8 cellular contexts compared by ENCODE assay signal in the genomic region with DNA sequence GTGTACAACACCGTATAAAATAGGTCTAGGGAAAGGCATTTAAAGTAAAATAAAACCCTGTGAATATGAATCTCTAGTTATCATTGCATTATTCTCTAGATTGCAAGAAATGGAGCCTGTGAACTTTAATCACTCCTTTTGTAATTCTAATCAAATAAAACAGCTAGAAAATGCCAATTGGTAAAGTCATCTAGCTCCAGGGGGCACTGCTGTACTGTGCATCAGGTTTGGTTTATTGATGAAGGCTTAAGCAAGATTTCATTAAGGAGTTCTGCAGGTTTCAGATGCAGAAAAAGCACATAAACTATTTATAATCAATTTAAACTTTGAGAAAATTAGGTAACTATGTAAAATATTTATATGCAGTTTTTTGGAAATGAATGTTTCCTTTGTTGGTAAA.
A peak's percentile ranks its signal among the peaks of the same experiment; 100 is the strongest.
DNase-seq lines count a peak whose midpoint lies in the region; ATAC-seq, FAIRE-seq and TF ChIP-seq lines count a peak whose summit lies in the region.

No MANE protein-coding gene starts in this region.

- H3K27me3 Mint-ChIP-seq in Caco-2 (ENCODE audit: insufficient read depth, unreplicated experiment): no peaks in the 10 kb centered on the region
- H3K27me3 Mint-ChIP-seq in CD4-positive, alpha-beta T cell: no peaks in the 10 kb centered on the region
- no peaks in the 10 kb centered on the region for H3K27me3 Mint-ChIP-seq in naive thymus-derived CD4-positive, alpha-beta T cell

- no peak overlapping the region for H2BK120ac ChIP-seq in trophoblast cell (ENCODE audit: insufficient read depth, low read length, poor library complexity)

- no peak overlapping the region for H3K14ac ChIP-seq in trophoblast cell (ENCODE audit: low read length)

- H3K4ac ChIP-seq in trophoblast cell (ENCODE audit: low read depth, low read length): no peak overlapping the region

- no peak overlapping the region for H2BK12ac ChIP-seq in trophoblast cell (ENCODE audit: low read length)

- no peak overlapping the region for H3K18ac ChIP-seq in trophoblast cell (ENCODE audit: low read length)

- H3K9me3 Mint-ChIP-seq in Caco-2 (ENCODE audit: unreplicated experiment): peaks cover 12% of the 10 kb centered on the region
- no peaks in the 10 kb centered on the region for H3K9me3 Mint-ChIP-seq in CD4-positive, alpha-beta T cell
- H3K9me3 Mint-ChIP-seq in naive thymus-derived CD4-positive, alpha-beta T cell: peaks cover 0 to 10% (median 8%) of the 10 kb centered on the region in 11 donors

- TF ChIP-seq RAD21 in Ishikawa (IDR thresholded peaks at IDR 0.05; ENCODE audit: low read depth): peak; percentile 56

- H4K12ac ChIP-seq in trophoblast cell (ENCODE audit: low read depth, low read length): no peak overlapping the region

- H3K36me3 ChIP-seq in Caco-2 (ENCODE audit: control insufficient read depth, insufficient read depth, low read length): no peaks in the 10 kb centered on the region
- no peaks in the 10 kb centered on the region for H3K36me3 ChIP-seq in kidney (ENCODE audit: control insufficient read depth in 1 of 2, insufficient read depth in 2 of 2, low read length in 2 of 2)
- no peaks in the 10 kb centered on the region for H3K36me3 ChIP-seq in trophoblast cell (ENCODE audit: control insufficient read depth in 1 of 2, insufficient read depth in 2 of 2, low read length in 2 of 2)
- no peaks in the 10 kb centered on the region for H3K36me3 ChIP-seq in naive thymus-derived CD4-positive, alpha-beta T cell (ENCODE audit: control insufficient read depth in 2 of 3, insufficient read depth in 3 of 3, low read length in 3 of 3)

- H3K79me1 ChIP-seq in trophoblast cell (ENCODE audit: low read length): no peaks in the 10 kb centered on the region

- H3K23ac ChIP-seq in trophoblast cell (ENCODE audit: low read length): no peak overlapping the region

- H4K8ac ChIP-seq in trophoblast cell (ENCODE audit: low read depth, low read length): no peak overlapping the region

- TF ChIP-seq CTCF in Caco-2 (IDR thresholded peaks at IDR 0.05; ENCODE audit: insufficient read depth in 1 of 2, low read depth in 1 of 2, low read length in 1 of 2, severe bottlenecking in 1 of 2, unreplicated experiment in 1 of 2): peak; percentile 48 to 55
- peak; percentile 46 for TF ChIP-seq CTCF in kidney (IDR thresholded peaks at IDR 0.05; ENCODE audit: borderline replicate concordance, extremely low read depth, insufficient read depth)
- TF ChIP-seq CTCF in CD4-positive, alpha-beta T cell (IDR thresholded peaks at IDR 0.05): no peak

- peaks cover 7% of the 10 kb centered on the region for H3K4me1 Mint-ChIP-seq in Caco-2 (ENCODE audit: low read depth, unreplicated experiment)
- H3K4me1 Mint-ChIP-seq in CD4-positive, alpha-beta T cell (ENCODE audit: low read depth): no peaks in the 10 kb centered on the region
- no peaks in the 10 kb centered on the region for H3K4me1 Mint-ChIP-seq in naive thymus-derived CD4-positive, alpha-beta T cell

- no CpG with 5 or more reads among the region's 1 CpG for WGBS in trophoblast cell (ENCODE audit: extremely low coverage, insufficient coverage, insufficient read length)

- H3K4me3 Mint-ChIP-seq in Caco-2 (ENCODE audit: unreplicated experiment): no peak overlapping the region
- no peak overlapping the region for H3K4me3 Mint-ChIP-seq in CD4-positive, alpha-beta T cell
- no peak overlapping the region for H3K4me3 Mint-ChIP-seq in naive thymus-derived CD4-positive, alpha-beta T cell

- no peaks in the 10 kb centered on the region for H3K36me3 Mint-ChIP-seq in Caco-2 (ENCODE audit: insufficient read depth, unreplicated experiment)
- H3K36me3 Mint-ChIP-seq in CD4-positive, alpha-beta T cell (ENCODE audit: low read depth): no peaks in the 10 kb centered on the region
- H3K36me3 Mint-ChIP-seq in naive thymus-derived CD4-positive, alpha-beta T cell: no peaks in the 10 kb centered on the region

- no peak overlapping the region for H2AFZ ChIP-seq in trophoblast cell (ENCODE audit: insufficient read depth, low read length, poor library complexity)

- no peak overlapping the region for H2BK5ac ChIP-seq in trophoblast cell (ENCODE audit: low read depth, low read length, poor library complexity)

- no peak overlapping the region for H2AK5ac ChIP-seq in trophoblast cell (ENCODE audit: low read length)

- no peak for FAIRE-seq in kidney (lab: Jason Lieb, UNC)

- no peak overlapping the region for H3K9ac ChIP-seq in kidney (ENCODE audit: low read length in 2 of 2)
- no peak overlapping the region for H3K9ac ChIP-seq in trophoblast cell (ENCODE audit: low read length)

- intact Hi-C loops in Caco-2 (cut with micrococcal nuclease; ENCODE audit: unreplicated experiment) (loop anchor here (1.0 kb wide), 3 partner anchors 51 to 268 kb away; no protein-coding TSS in a partner anchor), kidney (cut with DNase I) (no loop called here)
- intact Hi-C loops in CD4-positive, alpha-beta T cell (cut with DNase I, micrococcal nuclease): no loop called here
- intact Hi-C loops in naive thymus-derived CD4-positive, alpha-beta T cell (cut with micrococcal nuclease): no loop called here

- H3K27ac ChIP-seq in kidney (ENCODE audit: low read depth in 2 of 2, low read length in 2 of 2) (no peak overlapping the region), trophoblast cell (ENCODE audit: low read depth, low read length) (no peak overlapping the region)
- H3K27ac ChIP-seq in CD4-positive, alpha-beta T cell (ENCODE audit: low read depth, low read length): no peak overlapping the region
- no peak overlapping the region for H3K27ac ChIP-seq in naive thymus-derived CD4-positive, alpha-beta T cell (ENCODE audit: low read depth, low read length)

- no peak overlapping the region for H3K27ac Mint-ChIP-seq in Caco-2 (ENCODE audit: unreplicated experiment)
- no peak overlapping the region for H3K27ac Mint-ChIP-seq in CD4-positive, alpha-beta T cell
- no peak overlapping the region for H3K27ac Mint-ChIP-seq in naive thymus-derived CD4-positive, alpha-beta T cell

- DNase-seq in Caco-2: peak in 1 of 2 experiments; percentile 45
- DNase-seq in kidney: no peak
- DNase-seq in trophoblast cell: no peak
- DNase-seq in CD4-positive, alpha-beta T cell: no peak
- DNase-seq in naive thymus-derived CD4-positive, alpha-beta T cell: no peak
- no peak for DNase-seq in iPS-NIHi7 (ENCODE audit: extremely low spot score)

- H3K4me1 ChIP-seq in Caco-2: no peaks in the 10 kb centered on the region
- H3K4me1 ChIP-seq in kidney (ENCODE audit: control insufficient read depth in 1 of 2, insufficient read depth in 1 of 2, low read depth in 1 of 2, low read length in 2 of 2): no peaks in the 10 kb centered on the region
- H3K4me1 ChIP-seq in trophoblast cell (ENCODE audit: control insufficient read depth in 1 of 2, insufficient read depth in 2 of 2, low read length in 2 of 2): no peaks in the 10 kb centered on the region
- no peaks in the 10 kb centered on the region for H3K4me1 ChIP-seq in naive thymus-derived CD4-positive, alpha-beta T cell (ENCODE audit: control insufficient read depth in 2 of 2, insufficient read depth in 2 of 2, low read length in 2 of 2)

- CTCF ChIA-PET in Caco-2 (lab: Charles Lee): interaction anchor here (1.0 to 2.7 kb wide), 3 partner anchors 50 to 268 kb away, joined by 3 to 26 read pairs (median 5); no protein-coding TSS in a partner anchor
- CTCF ChIA-PET in CD4-positive, alpha-beta T cell (lab: Charles Lee): no interaction called here
- CTCF ChIA-PET in naive thymus-derived CD4-positive, alpha-beta T cell (lab: Charles Lee): no interaction called here

- H3K9me3 ChIP-seq in Caco-2 (no peaks in the 10 kb centered on the region; the same call in 1 of the 2 replicates), kidney (ENCODE audit: control insufficient read depth in 1 of 2, low read length in 2 of 2) (no peaks in the 10 kb centered on the region), trophoblast cell (ENCODE audit: insufficient read depth, low read depth, low read length) (no peaks in the 10 kb centered on the region)
- no peaks in the 10 kb centered on the region for H3K9me3 ChIP-seq in CD4-positive, alpha-beta T cell (ENCODE audit: control insufficient read depth, low read length)
- H3K9me3 ChIP-seq in naive thymus-derived CD4-positive, alpha-beta T cell (ENCODE audit: control insufficient read depth in 2 of 3, low read length in 3 of 3): no peaks in the 10 kb centered on the region

- no peaks in the 10 kb centered on the region for H3K79me2 ChIP-seq in trophoblast cell (ENCODE audit: control insufficient read depth, insufficient read depth, low read length, poor library complexity)

- no peak for TF ChIP-seq EP300 in Ishikawa (IDR thresholded peaks at IDR 0.05; ENCODE audit: borderline replicate concordance)

- ATAC-seq in SK-N-SH treated with all-trans-retinoic acid at 6 μM for 48 hours: peak; percentile 58
- no peak for ATAC-seq in CD4-positive, alpha-beta T cell (ENCODE audit: poor library complexity)
- no peak for ATAC-seq in naive thymus-derived CD4-positive, alpha-beta T cell

- H3K4me2 ChIP-seq in trophoblast cell (ENCODE audit: low read length): no peak overlapping the region

- H3K27me3 ChIP-seq in Caco-2 (replicated peaks; ENCODE audit: control insufficient read depth, insufficient read depth, low read length): no peaks in the 10 kb centered on the region
- no peaks in the 10 kb centered on the region for H3K27me3 ChIP-seq in trophoblast cell (ENCODE audit: insufficient read depth, low read length)
- H3K27me3 ChIP-seq in CD4-positive, alpha-beta T cell (ENCODE audit: control insufficient read depth, insufficient read depth, low read length): no peaks in the 10 kb centered on the region
- no peaks in the 10 kb centered on the region for H3K27me3 ChIP-seq in naive thymus-derived CD4-positive, alpha-beta T cell (ENCODE audit: control insufficient read depth in 2 of 2, insufficient read depth in 2 of 2, low read length in 2 of 2)

- no peak overlapping the region for H4K91ac ChIP-seq in trophoblast cell (ENCODE audit: low read depth, low read length)

- POLR2A ChIA-PET in Caco-2 (lab: Charles Lee): no interaction called here
- POLR2A ChIA-PET in CD4-positive, alpha-beta T cell (lab: Charles Lee): no interaction called here
- POLR2A ChIA-PET in naive thymus-derived CD4-positive, alpha-beta T cell (lab: Charles Lee): no interaction called here

- no peak overlapping the region for H3K4me3 ChIP-seq in Caco-2 (ENCODE audit: low read depth, low read length)
- no peak overlapping the region for H3K4me3 ChIP-seq in kidney (ENCODE audit: low read length in 2 of 2)
- no peak overlapping the region for H3K4me3 ChIP-seq in trophoblast cell (ENCODE audit: low read depth, low read length)
- H3K4me3 ChIP-seq in naive thymus-derived CD4-positive, alpha-beta T cell (ENCODE audit: low read length): no peak overlapping the region

- no TSS peak for BruUV-seq in Caco-2 (replicated peaks; lab: Mats Ljungman, UMichigan)

TF ChIP-seq in SK-N-SH treated with all-trans-retinoic acid at 6 μM for 48 hours, 23 proteins besides CTCF, POLR2A, EP300 and RAD21 (continues in another document):
- no peak for TF ChIP-seq BACH2 (CRISPR knock-in tag; IDR thresholded peaks at IDR 0.05; ENCODE audit: borderline replicate concordance)
- no peak for TF ChIP-seq ZC3H10 (CRISPR knock-in tag; IDR thresholded peaks at IDR 0.05)
